In genomic region chr19:48346161-48346560, GRCh38 we compare ENCODE assay signal across 17 cellular contexts. TPM values are rescaled to one million over a fixed set of nuclear protein-coding genes. Genes with fewer than 3 reads are reported as not detected.
DNase-seq lines count a peak whose midpoint lies in the region; ATAC-seq and TF ChIP-seq lines count a peak whose summit lies in the region.
"Had no signal": no experiment of that assay in that cellular context is flagged by ENCODE, and none has a peak within 500 bp of the region (broad histone marks: within the 10 kb centered on the region; RNA-seq: fewer than 3 reads in every experiment).

No MANE protein-coding gene starts in this region.

- no peak for TF ChIP-seq POLR2A in testis (IDR thresholded peaks at IDR 0.05)

- ATAC-seq in GM18858 (IDR thresholded peaks at IDR 0.05; ENCODE audit: unreplicated experiment) = no peak
- ATAC-seq: HCT116 had no signal

- CTCF ChIA-PET in activated CD4-positive, alpha-beta T cell treated with anti-CD3 and anti-CD28 coated beads, Interleukin-2, amount 10 ng/mL, durations not matched to agents 7 days and 5 days (lab: Charles Lee) = interaction anchor here (0.9 to 4.0 kb wide), 3 partner anchors 12 to 25 kb away, joined by 3 to 17 read pairs (median 3); no protein-coding TSS in a partner anchor

- H3K27me3 ChIP-seq in testis = no peaks in the 10 kb centered on the region

- intact Hi-C loops in activated CD4-positive, alpha-beta T cell treated with anti-CD3 and anti-CD28 coated beads, Interleukin-2, amount 10 ng/mL, durations not matched to agents 24 days and 14 days (cut with micrococcal nuclease) = no loop called here
- intact Hi-C loops in testis (cut with DNase I; ENCODE audit: low total_unique reads) = no loop called here

- peaks cover 2% of the 10 kb centered on the region for H3K4me1 Mint-ChIP-seq in activated CD4-positive, alpha-beta T cell treated with anti-CD3 and anti-CD28 coated beads, Interleukin-2, amount 10 ng/mL, durations not matched to agents 24 days and 14 days
- peaks cover 4% of the 10 kb centered on the region for H3K4me1 Mint-ChIP-seq in activated CD4-positive, alpha-beta T cell treated with anti-CD3 and anti-CD28 coated beads, Interleukin-2, amount 10 ng/mL, durations not matched to agents 7 days and 5 days

- H3K36me3 ChIP-seq in testis (ENCODE audit: low read depth, missing control alignments) = no peaks in the 10 kb centered on the region

- POLR2A ChIA-PET in activated CD4-positive, alpha-beta T cell treated with anti-CD3 and anti-CD28 coated beads, Interleukin-2, amount 10 ng/mL, durations not matched to agents 7 days and 5 days (lab: Charles Lee) = no interaction called here

- H3K27ac ChIP-seq in testis = peak overlapping the region; percentile 36 to 75
- H3K27ac ChIP-seq: 22Rv1, GM23248 had no signal

- H3K4me3 Mint-ChIP-seq in activated CD4-positive, alpha-beta T cell treated with anti-CD3 and anti-CD28 coated beads, Interleukin-2, amount 10 ng/mL, durations not matched to agents 24 days and 14 days = no peak overlapping the region
- H3K4me3 Mint-ChIP-seq in activated CD4-positive, alpha-beta T cell treated with anti-CD3 and anti-CD28 coated beads, Interleukin-2, amount 10 ng/mL, durations not matched to agents 7 days and 5 days = no peak overlapping the region
- H3K4me3 Mint-ChIP-seq: CD14-positive monocyte; CD8-positive, alpha-beta memory T cell had no signal

- H3K27me3 Mint-ChIP-seq in activated CD4-positive, alpha-beta T cell treated with anti-CD3 and anti-CD28 coated beads, Interleukin-2, amount 10 ng/mL, durations not matched to agents 24 days and 14 days = no peaks in the 10 kb centered on the region
- H3K27me3 Mint-ChIP-seq in activated CD4-positive, alpha-beta T cell treated with anti-CD3 and anti-CD28 coated beads, Interleukin-2, amount 10 ng/mL, durations not matched to agents 7 days and 5 days = no peaks in the 10 kb centered on the region
- H3K27me3 Mint-ChIP-seq: CD8-positive, alpha-beta memory T cell had no signal

- H3K4me1 ChIP-seq in testis = peaks cover 25% of the 10 kb centered on the region

- TF ChIP-seq CTCF in fibroblast of villous mesenchyme (IDR thresholded peaks at IDR 0.05; ENCODE audit: insufficient read depth, low read depth, low read length) (no peak), testis (IDR thresholded peaks at IDR 0.05) (no peak)

- DNase-seq in activated CD4-positive, alpha-beta T cell treated with anti-CD3 and anti-CD28 coated beads, Interleukin-2, amount 10 ng/mL, durations not matched to agents 24 days and 14 days = no peak
- no peak for DNase-seq in activated CD4-positive, alpha-beta T cell treated with anti-CD3 and anti-CD28 coated beads, Interleukin-2, amount 10 ng/mL, durations not matched to agents 7 days and 5 days
- DNase-seq in OCI-M1 (lab: John Stamatoyannopoulos, UW) = peak; percentile 49
- DNase-seq in fibroblast of villous mesenchyme (ENCODE audit: low read depth) = peak; percentile 21
- no peak for DNase-seq in testis
- DNase-seq in DMS153 treated with DMSO at 0.1 percent for 48 hours (lab: John Stamatoyannopoulos, UW; ENCODE audit: unreplicated experiment) = no peak
- DNase-seq: Caco-2; CD8-positive, alpha-beta memory T cell; DMS53; GF-D8; GM23248 had no signal

- peaks cover 5% of the 10 kb centered on the region for H3K36me3 Mint-ChIP-seq in activated CD4-positive, alpha-beta T cell treated with anti-CD3 and anti-CD28 coated beads, Interleukin-2, amount 10 ng/mL, durations not matched to agents 24 days and 14 days (ENCODE audit: low read depth)
- peaks cover 6% of the 10 kb centered on the region for H3K36me3 Mint-ChIP-seq in activated CD4-positive, alpha-beta T cell treated with anti-CD3 and anti-CD28 coated beads, Interleukin-2, amount 10 ng/mL, durations not matched to agents 7 days and 5 days (ENCODE audit: low read depth)

- no peaks in the 10 kb centered on the region for H3K9me3 Mint-ChIP-seq in activated CD4-positive, alpha-beta T cell treated with anti-CD3 and anti-CD28 coated beads, Interleukin-2, amount 10 ng/mL, durations not matched to agents 24 days and 14 days
- H3K9me3 Mint-ChIP-seq in activated CD4-positive, alpha-beta T cell treated with anti-CD3 and anti-CD28 coated beads, Interleukin-2, amount 10 ng/mL, durations not matched to agents 7 days and 5 days = no peaks in the 10 kb centered on the region
- H3K9me3 Mint-ChIP-seq: CD8-positive, alpha-beta memory T cell had no signal

- peak overlapping the region; percentile 32 for H3K27ac Mint-ChIP-seq in activated CD4-positive, alpha-beta T cell treated with anti-CD3 and anti-CD28 coated beads, Interleukin-2, amount 10 ng/mL, durations not matched to agents 24 days and 14 days
- no peak overlapping the region for H3K27ac Mint-ChIP-seq in activated CD4-positive, alpha-beta T cell treated with anti-CD3 and anti-CD28 coated beads, Interleukin-2, amount 10 ng/mL, durations not matched to agents 7 days and 5 days
- H3K27ac Mint-ChIP-seq: CD14-positive monocyte had no signal

- H3K9me3 ChIP-seq in testis = no peaks in the 10 kb centered on the region
- H3K9me3 ChIP-seq: Caco-2 had no signal

- 71 to 81% methylated on average over 2 of the region's 2 CpGs for WGBS in testis, 2 donors

- H3K4me3 ChIP-seq in fibroblast of villous mesenchyme (ENCODE audit: low read depth, low read length) (no peak overlapping the region), testis (no peak overlapping the region)
- H3K4me3 ChIP-seq: GM23248 had no signal

RNA-seq across cellular contexts. Expression of gene TMEM143, which starts 17.6 kb away (rescaled TPM):
- 13.1 and 13.4 TPM in 2 replicates for total RNA-seq in activated CD4-positive, alpha-beta T cell treated with anti-CD3 and anti-CD28 coated beads, Interleukin-2, amount 10 ng/mL, durations not matched to agents 24 days and 14 days
- total RNA-seq in activated CD4-positive, alpha-beta T cell treated with anti-CD3 and anti-CD28 coated beads, Interleukin-2, amount 10 ng/mL, durations not matched to agents 7 days and 5 days = 10 to 100 TPM; 19.0 to 21.7 TPM
- total RNA-seq in fibroblast of villous mesenchyme (2.9 and 3.0 TPM in 2 replicates), testis (10 to 100 TPM; 14.1 to 22.9 TPM)
- 5.0 TPM for polyA plus RNA-seq in testis (ENCODE audit: insufficient read depth, low read depth, low replicate concordance)

RNA-seq across cellular contexts. Expression of gene SYNGR4, which starts 18.0 kb away (rescaled TPM):
- total RNA-seq in activated CD4-positive, alpha-beta T cell treated with anti-CD3 and anti-CD28 coated beads, Interleukin-2, amount 10 ng/mL, durations not matched to agents 24 days and 14 days = 0.33 TPM in 1 of 2 replicates, not detected in the other
- not detected for total RNA-seq in activated CD4-positive, alpha-beta T cell treated with anti-CD3 and anti-CD28 coated beads, Interleukin-2, amount 10 ng/mL, durations not matched to agents 7 days and 5 days
- total RNA-seq in fibroblast of villous mesenchyme (not detected in 2 replicates), testis (10 to 100 TPM; 21.8 to 26.1 TPM)
- 112 TPM for polyA plus RNA-seq in testis (ENCODE audit: insufficient read depth, low read depth, low replicate concordance)
- total RNA-seq: A673; CD8-positive, alpha-beta memory T cell; GM23248 had no signal
- polyA plus RNA-seq: BJ; CD14-positive monocyte; CD8-positive, alpha-beta memory T cell; GM23248 had no signal

RNA-seq across cellular contexts. Expression of gene EMP3, which starts 20.8 kb away (rescaled TPM):
- 278 and 281 TPM in 2 replicates for total RNA-seq in activated CD4-positive, alpha-beta T cell treated with anti-CD3 and anti-CD28 coated beads, Interleukin-2, amount 10 ng/mL, durations not matched to agents 24 days and 14 days
- 100 to 1,000 TPM; 444 to 544 TPM for total RNA-seq in activated CD4-positive, alpha-beta T cell treated with anti-CD3 and anti-CD28 coated beads, Interleukin-2, amount 10 ng/mL, durations not matched to agents 7 days and 5 days
- total RNA-seq in fibroblast of villous mesenchyme = 82.8 and 92.4 TPM in 2 replicates
- total RNA-seq in testis = 10 to 100 TPM; 28.6 to 31.3 TPM
- polyA plus RNA-seq in testis (ENCODE audit: insufficient read depth, low read depth, low replicate concordance) = 88.3 TPM

RNA-seq across cellular contexts. Expression of gene KDELR1, which starts 45.2 kb away (rescaled TPM):
- total RNA-seq in activated CD4-positive, alpha-beta T cell treated with anti-CD3 and anti-CD28 coated beads, Interleukin-2, amount 10 ng/mL, durations not matched to agents 24 days and 14 days = 75.5 and 77.7 TPM in 2 replicates
- 10 to 100 TPM; 69.6 to 81.6 TPM for total RNA-seq in activated CD4-positive, alpha-beta T cell treated with anti-CD3 and anti-CD28 coated beads, Interleukin-2, amount 10 ng/mL, durations not matched to agents 7 days and 5 days
- total RNA-seq in fibroblast of villous mesenchyme (72.2 and 111 TPM in 2 replicates), testis (100 to 1,000 TPM; 149 to 155 TPM)
- 187 TPM for polyA plus RNA-seq in testis (ENCODE audit: insufficient read depth, low read depth, low replicate concordance)

RNA-seq across cellular contexts. Expression of gene GRIN2D, which starts 47.3 kb away (rescaled TPM):
- total RNA-seq in activated CD4-positive, alpha-beta T cell treated with anti-CD3 and anti-CD28 coated beads, Interleukin-2, amount 10 ng/mL, durations not matched to agents 24 days and 14 days = 0.16 and 0.26 TPM in 2 replicates
- total RNA-seq in activated CD4-positive, alpha-beta T cell treated with anti-CD3 and anti-CD28 coated beads, Interleukin-2, amount 10 ng/mL, durations not matched to agents 7 days and 5 days = under 1 TPM; 0.04 to 0.20 TPM
- total RNA-seq in fibroblast of villous mesenchyme (0.86 and 1.9 TPM in 2 replicates), testis (1 to 10 TPM; 2.4 to 2.7 TPM)
- polyA plus RNA-seq in testis (ENCODE audit: insufficient read depth, low read depth, low replicate concordance) = 1.4 TPM

Comparison
In these comparisons a context has a peak if more than half of its experiments do, and no peak if none do; other contexts are left out.
1. DNase-seq: peak in OCI-M1 (single experiment) and fibroblast of villous mesenchyme (single experiment); none in activated CD4-positive, alpha-beta T cell treated with anti-CD3 and anti-CD28 coated beads, Interleukin-2, amount 10 ng/mL, durations not matched to agents 24 days and 14 days (single experiment), activated CD4-positive, alpha-beta T cell treated with anti-CD3 and anti-CD28 coated beads, Interleukin-2, amount 10 ng/mL, durations not matched to agents 7 days and 5 days (single experiment), testis (single experiment) and DMS153 treated with DMSO at 0.1 percent for 48 hours (single experiment).
2. RNA of gene SYNGR4, which starts 18.0 kb away (total RNA-seq): 21.8 to 26.1 TPM in testis; not detected in activated CD4-positive, alpha-beta T cell treated with anti-CD3 and anti-CD28 coated beads, Interleukin-2, amount 10 ng/mL, durations not matched to agents 7 days and 5 days, 0.33 TPM in activated CD4-positive, alpha-beta T cell treated with anti-CD3 and anti-CD28 coated beads, Interleukin-2, amount 10 ng/mL, durations not matched to agents 24 days and 14 days and not detected in fibroblast of villous mesenchyme; every median in the first group is over 10 times any median in the second.